In genomic region chr22:20438066-20438677, GRCh38 we compare ENCODE assay signal across 8 cellular contexts. TPM values are rescaled to one million over a fixed set of nuclear protein-coding genes. Genes with fewer than 3 reads are reported as not detected.
DNase-seq lines count a peak whose midpoint lies in the region; ATAC-seq, FAIRE-seq and TF ChIP-seq lines count a peak whose summit lies in the region.

No MANE protein-coding gene starts in this region.

- FAIRE-seq in GM12891 (lab: Jason Lieb, UNC): no peak

- intact Hi-C loops in A673 (cut with micrococcal nuclease; ENCODE audit: unreplicated experiment): no loop called here

- H3K27ac Mint-ChIP-seq in nephron: peak overlapping the region; percentile 77 to 94 (median 83)

- H3K27me3 Mint-ChIP-seq in nephron (ENCODE audit: low read depth): peaks cover 21% of the 10 kb centered on the region

- ATAC-seq in RWPE2 (ENCODE audit: low read depth) (no peak), HG03135 (IDR thresholded peaks at IDR 0.05; ENCODE audit: unreplicated experiment) (no peak)

- H3K36me3 Mint-ChIP-seq in nephron (ENCODE audit: low read depth): peaks cover 21% of the 10 kb centered on the region

- H3K4me3 ChIP-seq in A673 (ENCODE audit: low read depth, low read length, poor library complexity, severe bottlenecking) (peak overlapping the region; percentile 49), RWPE2 (ENCODE audit: severe bottlenecking) (peak overlapping the region; percentile 81), foreskin fibroblast (ENCODE audit: low read depth in 1 of 2, low read length in 2 of 2) (peak overlapping the region; percentile 85 to 98)

- peaks cover 29% of the 10 kb centered on the region for H3K4me1 Mint-ChIP-seq in nephron

- H3K27ac ChIP-seq in A673 (ENCODE audit: low read depth, low read length, poor library complexity, severe bottlenecking) (no peak overlapping the region), RWPE2 (ENCODE audit: poor library complexity, severe bottlenecking) (peak overlapping the region; percentile 18)

- no peak for TF ChIP-seq POLR2A in GM12891 (IDR thresholded peaks at IDR 0.05; ENCODE audit: low read depth, low read length)

- H3K27me3 ChIP-seq in A673 (replicated peaks; ENCODE audit: insufficient read depth, low read depth, low read length, poor library complexity) (peaks cover 10% of the 10 kb centered on the region), RWPE2 (ENCODE audit: insufficient read depth, poor library complexity, severe bottlenecking) (no peaks in the 10 kb centered on the region)

- H3K36me3 ChIP-seq in A673 (ENCODE audit: insufficient read depth, low read length, poor library complexity, severe bottlenecking) (peaks cover 5% of the 10 kb centered on the region), RWPE2 (ENCODE audit: low read depth) (peaks cover 4% of the 10 kb centered on the region; the same call in 1 of the 2 replicates)

- H3K4me1 ChIP-seq in A673 (ENCODE audit: insufficient read depth, low read length, poor library complexity, severe bottlenecking) (peaks cover 9% of the 10 kb centered on the region), RWPE2 (ENCODE audit: insufficient read depth, poor library complexity, severe bottlenecking) (no peaks in the 10 kb centered on the region)

- no peaks in the 10 kb centered on the region for H3K9me3 Mint-ChIP-seq in nephron

- no peaks in the 10 kb centered on the region for H3K9me3 ChIP-seq in A673 (ENCODE audit: low read depth, low read length, poor library complexity, severe bottlenecking)
- H3K9me3 ChIP-seq in RWPE2 (ENCODE audit: severe bottlenecking): no peaks in the 10 kb centered on the region

- H3K4me3 Mint-ChIP-seq in nephron: peak overlapping the region; percentile 81 to 89 (median 86)

- POLR2A ChIA-PET in A673 (lab: Charles Lee; ENCODE audit: low non-redundant PET): no interaction called here

- no TSS peak for BruUV-seq in A673 (replicated peaks; lab: Mats Ljungman, UMichigan)

- TF ChIP-seq CTCF in A673 (conservative IDR thresholded peaks at IDR 0.05; ENCODE audit: low read depth, low read length): no peak
- no peak for TF ChIP-seq CTCF in RWPE2 (IDR thresholded peaks at IDR 0.05; ENCODE audit: poor library complexity, severe bottlenecking)
- TF ChIP-seq CTCF in foreskin fibroblast (IDR thresholded peaks at IDR 0.05; ENCODE audit: low read depth, low read length): no peak
- TF ChIP-seq CTCF in nephron (IDR thresholded peaks at IDR 0.05; ENCODE audit: unreplicated experiment in 3 of 3): no peak

- DNase-seq in A673 (ENCODE audit: low spot score) (no peak), RWPE2 (ENCODE audit: low spot score) (peak; percentile 57), foreskin fibroblast (peak; percentile 38 to 70), GM19238 (ENCODE audit: insufficient read length, low spot score) (no peak), GM12891 (ENCODE audit: insufficient read length, low spot score) (no peak), dedifferentiated amniotic fluid mesenchymal stem cell (ENCODE audit: extremely low spot score) (no peak)

- CTCF ChIA-PET in A673 (lab: Charles Lee): no interaction called here

TF ChIP-seq in GM12891, 5 proteins besides CTCF, POLR2A, EP300 and RAD21:
- TF ChIP-seq SPI1 (IDR thresholded peaks at IDR 0.05; ENCODE audit: low read depth, low read length) (no peak), PAX5 (IDR thresholded peaks at IDR 0.05; ENCODE audit: insufficient read depth, low read length, severe bottlenecking) (no peak)

RNA-seq across cellular contexts. Expression of gene SCARF2, which starts 0.5 kb away (rescaled TPM):
- 1.4 and 1.7 TPM in 2 replicates for total RNA-seq in A673 (2021)
- 0.08 TPM for polyA plus RNA-seq in GM12891 (2012; ENCODE audit: low read depth, missing spikeins)

RNA-seq across cellular contexts. Expression of gene ZNF74, which starts 44.2 kb away (rescaled TPM):
- total RNA-seq in A673 (2021): 37.2 and 37.7 TPM in 2 replicates
- polyA plus RNA-seq in GM12891 (2012; ENCODE audit: low read depth, missing spikeins): 2.7 TPM

RNA-seq across cellular contexts. Expression of gene KLHL22, which starts 57.4 kb away (rescaled TPM):
- total RNA-seq in A673 (2021): 36.2 and 46.3 TPM in 2 replicates
- polyA plus RNA-seq in GM12891 (2012; ENCODE audit: low read depth, missing spikeins): 12.0 TPM

Comparison
In these comparisons a context has a peak if more than half of its experiments do, and no peak if none do; other contexts are left out.
1. DNase-seq: peak in RWPE2 (single experiment) and foreskin fibroblast (2 of 2); none in A673 (single experiment), GM19238 (single experiment), GM12891 (single experiment) and dedifferentiated amniotic fluid mesenchymal stem cell (single experiment).
2. Peak in every context shown above with its lines, with median percentiles within 50 percentile points of each other: H3K4me3 ChIP-seq.